ENCODE assay signal across 2 cellular contexts in the genomic region with DNA sequence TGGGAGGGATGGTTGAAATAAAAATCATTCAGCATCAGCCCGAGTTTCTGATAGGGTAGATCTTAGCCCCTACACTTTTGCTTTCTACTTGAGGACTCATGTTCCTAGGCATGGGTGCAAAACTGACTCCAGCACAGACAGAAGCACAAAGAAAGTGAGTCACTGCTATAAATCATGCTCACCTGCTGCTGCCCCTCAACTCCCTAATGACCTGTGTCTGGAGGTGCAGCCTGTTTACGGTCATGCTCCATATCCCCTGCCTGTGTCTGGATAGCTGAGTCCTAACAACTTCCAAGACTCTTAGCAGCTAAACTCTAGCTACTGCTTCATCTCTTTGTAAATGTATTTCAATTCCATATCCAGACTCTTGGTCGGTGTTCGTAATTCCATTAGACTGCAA.
TF ChIP-seq lines count a peak whose summit lies in the region.

No MANE protein-coding gene starts in this region.

TF ChIP-seq in SK-N-SH treated with all-trans-retinoic acid at 6 μM for 48 hours, 23 proteins besides CTCF, POLR2A, EP300 and RAD21 (continued from another document):
- TF ChIP-seq PPARA (CRISPR knock-in tag; IDR thresholded peaks at IDR 0.05; ENCODE audit: borderline replicate concordance): no peak
TF ChIP-seq in SK-N-SH treated with all-trans-retinoic acid at 6 μM for 48 hours: peak in this region for 0.

TF ChIP-seq in SK-N-SH, 30 proteins besides CTCF, POLR2A, EP300 and RAD21 (continued from another document):
- TF ChIP-seq, protein P1, sequence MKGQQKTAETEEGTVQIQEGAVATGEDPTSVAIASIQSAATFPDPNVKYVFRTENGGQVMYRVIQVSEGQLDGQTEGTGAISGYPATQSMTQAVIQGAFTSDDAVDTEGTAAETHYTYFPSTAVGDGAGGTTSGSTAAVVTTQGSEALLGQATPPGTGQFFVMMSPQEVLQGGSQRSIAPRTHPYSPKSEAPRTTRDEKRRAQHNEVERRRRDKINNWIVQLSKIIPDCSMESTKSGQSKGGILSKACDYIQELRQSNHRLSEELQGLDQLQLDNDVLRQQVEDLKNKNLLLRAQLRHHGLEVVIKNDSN (IDR thresholded peaks at IDR 0.05; ENCODE audit: borderline replicate concordance, low read depth): no peak
- TF ChIP-seq GABPA (IDR thresholded peaks at IDR 0.05; ENCODE audit: low read depth): no peak
